ENCODE assay signal across 1 cellular context in the genomic region with DNA sequence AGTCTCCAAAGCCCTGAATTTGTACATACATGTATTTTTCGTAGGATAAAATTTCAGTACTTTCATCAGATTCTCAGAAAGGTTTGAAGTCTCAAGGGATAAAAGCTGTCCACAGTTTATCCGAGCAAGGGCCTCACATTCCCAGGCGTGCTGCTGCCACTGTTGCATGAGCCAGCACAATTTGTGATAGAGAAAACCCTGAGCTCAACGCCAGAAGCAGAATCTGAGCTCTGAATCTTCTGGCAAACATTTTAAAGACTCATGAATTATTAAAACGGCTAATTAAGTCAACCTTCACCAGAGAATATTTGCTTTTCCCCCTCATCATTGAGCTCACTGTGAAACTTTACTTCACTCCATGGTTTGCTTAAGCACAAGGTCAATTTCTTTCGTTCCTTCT.
TF ChIP-seq lines count a peak whose summit lies in the region.

No MANE protein-coding gene starts in this region.

TF ChIP-seq in K562, 482 proteins besides CTCF, POLR2A, EP300 and RAD21 (continued from another document):
- TF ChIP-seq, protein P1, sequence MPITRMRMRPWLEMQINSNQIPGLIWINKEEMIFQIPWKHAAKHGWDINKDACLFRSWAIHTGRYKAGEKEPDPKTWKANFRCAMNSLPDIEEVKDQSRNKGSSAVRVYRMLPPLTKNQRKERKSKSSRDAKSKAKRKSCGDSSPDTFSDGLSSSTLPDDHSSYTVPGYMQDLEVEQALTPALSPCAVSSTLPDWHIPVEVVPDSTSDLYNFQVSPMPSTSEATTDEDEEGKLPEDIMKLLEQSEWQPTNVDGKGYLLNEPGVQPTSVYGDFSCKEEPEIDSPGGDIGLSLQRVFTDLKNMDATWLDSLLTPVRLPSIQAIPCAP (CRISPR knock-in tag; IDR thresholded peaks at IDR 0.05; ENCODE audit: borderline replicate concordance) = no peak
- TF ChIP-seq MAFK (IDR thresholded peaks at IDR 0.05; ENCODE audit: low read length) = 0 out of 2 replicates have a peak, but pooled peaks have one; percentile 29
